Comparison of ENCODE assay signal across 11 cellular contexts in genomic region chr9:101487443-101487855, GRCh38. TPM values are rescaled to one million over a fixed set of nuclear protein-coding genes. Genes with fewer than 3 reads are reported as not detected.
DNase-seq lines count a peak whose midpoint lies in the region; ATAC-seq, FAIRE-seq and TF ChIP-seq lines count a peak whose summit lies in the region.
"Had no signal": no experiment of that assay in that cellular context is flagged by ENCODE, and none has a peak within 500 bp of the region (broad histone marks: within the 10 kb centered on the region; RNA-seq: fewer than 3 reads in every experiment).

No MANE protein-coding gene starts in this region.

- ATAC-seq in K562 (no peak), GM19023 (IDR thresholded peaks at IDR 0.05; ENCODE audit: unreplicated experiment) (no peak), GM18873 (IDR thresholded peaks at IDR 0.05; ENCODE audit: low FRiP score, unreplicated experiment) (no peak)
- ATAC-seq in stimulated activated naive CD8-positive, alpha-beta T cell treated with anti-CD3 and anti-CD28 coated beads, Interleukin-15, amount 100 ng/mL, for 72 hours: no peak

- peak overlapping the region; percentile 77 for H3K4me2 ChIP-seq in K562 (ENCODE audit: insufficient read depth, low read length)

- H4K20me1 ChIP-seq in K562 (replicated peaks; ENCODE audit: control insufficient read depth, insufficient read depth, low read length): no peaks in the 10 kb centered on the region

- no peaks in the 10 kb centered on the region for H3K9me3 Mint-ChIP-seq in stimulated activated naive CD8-positive, alpha-beta T cell treated with anti-CD3 and anti-CD28 coated beads, Interleukin-15, amount 100 ng/mL, for 72 hours
- H3K9me3 Mint-ChIP-seq: dendritic cell treated with granulocyte-macrophage colony-stimulating factor and Interleukin-4, amounts not matched to agents 40 ng/mL and 50 ng/mL, for 4 days had no signal

- CTCF ChIA-PET in K562 (lab: Yijun Ruan, JAX; ENCODE audit: low intra/inter-chr PET ratio): interaction anchor here (0.6 kb wide), 1 partner anchor 43 kb away, joined by 3 read pairs; no protein-coding TSS in a partner anchor

- no peaks in the 10 kb centered on the region; the same call in 1 of the 2 replicates for H3K36me3 ChIP-seq in MG63
- no peaks in the 10 kb centered on the region; the same call in 2 of the 3 replicates for H3K36me3 ChIP-seq in K562 (ENCODE audit: control insufficient read depth, insufficient read depth, low read length)
- H3K36me3 ChIP-seq in spleen: no peaks in the 10 kb centered on the region

- no peak overlapping the region for H3K27ac Mint-ChIP-seq in stimulated activated naive CD8-positive, alpha-beta T cell treated with anti-CD3 and anti-CD28 coated beads, Interleukin-15, amount 100 ng/mL, for 72 hours
- H3K27ac Mint-ChIP-seq: dendritic cell treated with granulocyte-macrophage colony-stimulating factor and Interleukin-4, amounts not matched to agents 40 ng/mL and 50 ng/mL, for 4 days had no signal

- intact Hi-C loops in K562 (cut with micrococcal nuclease): no loop called here
- intact Hi-C loops in spleen (cut with DNase I; ENCODE audit: low total_unique reads): no loop called here

- TF ChIP-seq EP300 in K562 (IDR thresholded peaks at IDR 0.05; ENCODE audit: low read length): no peak

- peaks cover 12% of the 10 kb centered on the region; the same call in 2 of the 3 replicates for H3K79me2 ChIP-seq in K562 (ENCODE audit: control insufficient read depth, insufficient read depth, low read length)

- WGBS in K562 (ENCODE audit: insufficient coverage, low coverage, missing lambda C conversion rate): 43% methylated on average over 9 of the region's 9 CpGs
- WGBS in spleen, 5 donors: 42 to 58% (median 49%) methylated on average over 9 of the region's 9 CpGs

- no peak for TF ChIP-seq RAD21 in K562 (CRISPR knock-in tag; conservative IDR thresholded peaks at IDR 0.05 in 1 of 2, IDR thresholded peaks at IDR 0.05 in 1 of 2)

- peak overlapping the region; percentile 73 to 79 for H3K4me3 Mint-ChIP-seq in stimulated activated naive CD8-positive, alpha-beta T cell treated with anti-CD3 and anti-CD28 coated beads, Interleukin-15, amount 100 ng/mL, for 72 hours
- H3K4me3 Mint-ChIP-seq: dendritic cell treated with granulocyte-macrophage colony-stimulating factor and Interleukin-4, amounts not matched to agents 40 ng/mL and 50 ng/mL, for 4 days had no signal

- H3K27me3 ChIP-seq in MG63 (no peaks in the 10 kb centered on the region), K562 (ENCODE audit: control insufficient read depth in 2 of 2, insufficient read depth in 2 of 2, low read length in 2 of 2) (no peaks in the 10 kb centered on the region), layer of hippocampus (ENCODE audit: control insufficient read depth, insufficient read depth, low read length) (no peaks in the 10 kb centered on the region), spleen (replicated peaks in 1 of 7) (peaks cover 0 to 67% (median 17%) of the 10 kb centered on the region in 7 donors)

- in situ Hi-C loops in K562 (cut with MboI): no loop called here

- H3K27me3 Mint-ChIP-seq in stimulated activated naive CD8-positive, alpha-beta T cell treated with anti-CD3 and anti-CD28 coated beads, Interleukin-15, amount 100 ng/mL, for 72 hours: peaks cover 58% of the 10 kb centered on the region

- no TSS peak for BruUV-seq in K562 (replicated peaks; lab: Mats Ljungman, UMichigan)

- H3K4me1 ChIP-seq in K562 (replicated peaks in 1 of 2; ENCODE audit: control insufficient read depth in 2 of 2, insufficient read depth in 2 of 2, low read length in 2 of 2) (peaks cover 0 to 15% of the 10 kb centered on the region in 2 experiments; a peak in 3 of 5 replicates), spleen (peaks cover 0 to 19% (median 13%) of the 10 kb centered on the region in 6 donors)

- H2AFZ ChIP-seq in K562 (ENCODE audit: low read depth, low read length): peak overlapping the region; percentile 94

- H3K4me1 Mint-ChIP-seq in stimulated activated naive CD8-positive, alpha-beta T cell treated with anti-CD3 and anti-CD28 coated beads, Interleukin-15, amount 100 ng/mL, for 72 hours: peaks cover 18% of the 10 kb centered on the region

- TF ChIP-seq POLR2A in K562 (conservative IDR thresholded peaks at IDR 0.05) (no peak), spleen (IDR thresholded peaks at IDR 0.05) (no peak)

- POLR2A ChIA-PET in K562 (lab: Yijun Ruan, JAX): interaction anchor here (0.6 to 1.1 kb wide), 2 partner anchors 19 to 241 kb away, joined by 3 read pairs; no protein-coding TSS in a partner anchor

- H3K27ac ChIP-seq in K562 (ENCODE audit: extremely low read depth, low read depth, low read length): peak overlapping the region; percentile 58; the same call in 2 of the 3 replicates
- peak overlapping the region; percentile 80 for H3K27ac ChIP-seq in layer of hippocampus (ENCODE audit: low read depth, low read length)
- H3K27ac ChIP-seq in spleen: peak overlapping the region in 4 of 8 donors; percentile 65 to 78 (median 69)

- H3K4me3 ChIP-seq in MG63 (peak overlapping the region; percentile 68), K562 (no peak overlapping the region), spleen (peak overlapping the region in 3 of 8 donors; percentile 46 to 74 (median 64))

- H3K9me1 ChIP-seq in K562 (ENCODE audit: control insufficient read depth, insufficient read depth, low read length): no peaks in the 10 kb centered on the region

- DNase-seq in MG63 (no peak), K562 (ENCODE audit: extremely low read depth in 1 of 4, low spot score in 3 of 4) (no peak), spleen (no peak)
- DNase-seq in stimulated activated naive CD8-positive, alpha-beta T cell treated with anti-CD3 and anti-CD28 coated beads, Interleukin-15, amount 100 ng/mL, for 72 hours: no peak
- no peak for DNase-seq in stimulated activated CD4-positive, alpha-beta T cell treated with anti-CD3 and anti-CD28 coated beads, Interleukin-4, amount 100 ng/mL, for 24 hours

- H3K9me3 ChIP-seq in MG63 (peaks cover 2% of the 10 kb centered on the region; the same call in 1 of the 2 replicates), K562 (replicated peaks; ENCODE audit: control insufficient read depth, insufficient read depth, low read depth, low read length) (no peaks in the 10 kb centered on the region), spleen (peaks cover 0 to 6% (median 0%) of the 10 kb centered on the region in 8 donors)

- FAIRE-seq in K562 (lab: Jason Lieb, UNC): peak; percentile 48
- FAIRE-seq: TTC549 had no signal

- H3K9ac ChIP-seq in K562 (ENCODE audit: insufficient read depth in 1 of 2, low read depth in 2 of 2, low read length in 2 of 2): peak overlapping the region in 1 of 2 experiments; percentile 59; a peak in 2 of 4 replicates

- no peak for TF ChIP-seq CTCF in K562 (IDR thresholded peaks at IDR 0.05 in 2 of 3, conservative IDR thresholded peaks at IDR 0.05 in 1 of 3; ENCODE audit: insufficient read depth in 2 of 3, low read depth in 1 of 3, low read length in 3 of 3)
- TF ChIP-seq CTCF in spleen (IDR thresholded peaks at IDR 0.05 in 8 of 11, conservative IDR thresholded peaks at IDR 0.05 in 3 of 11): no peak

RNA-seq across cellular contexts. Expression of gene RNF20, which starts 46.2 kb away (rescaled TPM):
- total RNA-seq in MG63 (2014; rRNA removed; shearing (Covaris generic); ENCODE audit: low replicate concordance): 20.4 and 33.2 TPM in 2 replicates
- total RNA-seq in K562 (2011; cell fraction: chromatin; rRNA removed; ENCODE audit: low replicate concordance): 11.4 and 18.1 TPM in 2 replicates
- 4.0 and 5.4 TPM in 2 replicates for total RNA-seq in K562 (2011; cell fraction: nucleolus; rRNA removed)
- 7.6 and 8.2 TPM in 2 replicates for total RNA-seq in K562 (2011; cell fraction: nucleoplasm; rRNA removed)
- total RNA-seq in K562 (2014; rRNA removed) (12.7 and 13.9 TPM in 2 replicates), K562 (2014; rRNA removed; fragmentation: Illumina TruSeq; extraction: Trizol) (22.9 and 30.4 TPM in 2 replicates), K562 (2015; rRNA removed; fragmentation: Illumina TruSeq; extraction: Trizol) (24.3 and 25.0 TPM in 2 replicates), K562 (2021) (21.2 and 23.3 TPM in 2 replicates), spleen (10 to 100 TPM; 22.0 to 46.1 (median 36.6) TPM)
- polyA plus RNA-seq in K562 (2011; rRNA removed) (14.2 and 22.5 TPM in 2 replicates), K562 (2014; fragmentation: Illumina TruSeq; extraction: Trizol) (19.4 and 22.1 TPM in 2 replicates), K562 (2014; fragmentation: Nextera tagmentation; extraction: Ambion mirVana) (10 to 100 TPM in 1 of 2 experiments, 1 to 10 TPM in 1; 5.5 to 11.2 TPM), K562 (2014; rRNA removed) (15.0 and 18.0 TPM in 2 replicates), spleen (10 to 100 TPM in 1 of 3 donors, 1 to 10 TPM in 2; 8.3 to 13.6 (median 9.7) TPM)
- polyA plus RNA-seq in K562 (2011; cell fraction: cytosol; rRNA removed): 3.4 and 8.2 TPM in 2 replicates
- 9.0 and 11.0 TPM in 2 replicates for polyA plus RNA-seq in K562 (2011; cell fraction: nucleus; rRNA removed)
- 23.2 and 23.5 TPM in 2 replicates for polyA plus RNA-seq in K562 (2012)
- polyA minus RNA-seq in K562 (2011; rRNA and poly(A)+ RNA removed): 39.5 and 39.8 TPM in 2 replicates
- 8.5 and 9.6 TPM in 2 replicates for polyA minus RNA-seq in K562 (2011; cell fraction: cytosol; rRNA and poly(A)+ RNA removed)
- polyA minus RNA-seq in K562 (2011; cell fraction: nucleus; rRNA and poly(A)+ RNA removed): 6.3 and 12.3 TPM in 2 replicates

RNA-seq across cellular contexts. Expression of gene ALDOB, which starts 51.9 kb away (rescaled TPM):
- not detected in 2 replicates for total RNA-seq in MG63 (2014; rRNA removed; shearing (Covaris generic); ENCODE audit: low replicate concordance)
- not detected in 2 replicates for total RNA-seq in K562 (2011; cell fraction: chromatin; rRNA removed; ENCODE audit: low replicate concordance)
- total RNA-seq in K562 (2011; cell fraction: nucleolus; rRNA removed): not detected in 2 replicates
- not detected in 2 replicates for total RNA-seq in K562 (2011; cell fraction: nucleoplasm; rRNA removed)
- total RNA-seq in K562 (2014; rRNA removed) (not detected in 2 replicates), K562 (2014; rRNA removed; fragmentation: Illumina TruSeq; extraction: Trizol) (not detected in 2 replicates), K562 (2015; rRNA removed; fragmentation: Illumina TruSeq; extraction: Trizol) (not detected in 2 replicates), K562 (2021) (0.78 and 0.80 TPM in 2 replicates), spleen (under 1 TPM in 1 of 7 donors, not detected in 6; 0.52 TPM)
- polyA plus RNA-seq in K562 (2011; rRNA removed) (not detected in 2 replicates), K562 (2014; fragmentation: Illumina TruSeq; extraction: Trizol) (not detected in 2 replicates), K562 (2014; fragmentation: Nextera tagmentation; extraction: Ambion mirVana) (not detected), K562 (2014; rRNA removed) (not detected in 2 replicates), spleen (under 1 TPM; 0.15 to 0.83 (median 0.28) TPM)
- not detected in 2 replicates for polyA plus RNA-seq in K562 (2011; cell fraction: cytosol; rRNA removed)
- 0.10 TPM in 1 of 2 replicates, not detected in the other for polyA plus RNA-seq in K562 (2011; cell fraction: nucleus; rRNA removed)
- 0.06 TPM in 1 of 2 replicates, not detected in the other for polyA plus RNA-seq in K562 (2012)
- polyA minus RNA-seq in K562 (2011; rRNA and poly(A)+ RNA removed): not detected in 2 replicates
- polyA minus RNA-seq in K562 (2011; cell fraction: cytosol; rRNA and poly(A)+ RNA removed): not detected in 2 replicates
- not detected in 2 replicates for polyA minus RNA-seq in K562 (2011; cell fraction: nucleus; rRNA and poly(A)+ RNA removed)
- total RNA-seq: pulmonary artery endothelial cell had no signal
